Comparison of ENCODE assay signal across 9 cellular contexts in the genomic region with DNA sequence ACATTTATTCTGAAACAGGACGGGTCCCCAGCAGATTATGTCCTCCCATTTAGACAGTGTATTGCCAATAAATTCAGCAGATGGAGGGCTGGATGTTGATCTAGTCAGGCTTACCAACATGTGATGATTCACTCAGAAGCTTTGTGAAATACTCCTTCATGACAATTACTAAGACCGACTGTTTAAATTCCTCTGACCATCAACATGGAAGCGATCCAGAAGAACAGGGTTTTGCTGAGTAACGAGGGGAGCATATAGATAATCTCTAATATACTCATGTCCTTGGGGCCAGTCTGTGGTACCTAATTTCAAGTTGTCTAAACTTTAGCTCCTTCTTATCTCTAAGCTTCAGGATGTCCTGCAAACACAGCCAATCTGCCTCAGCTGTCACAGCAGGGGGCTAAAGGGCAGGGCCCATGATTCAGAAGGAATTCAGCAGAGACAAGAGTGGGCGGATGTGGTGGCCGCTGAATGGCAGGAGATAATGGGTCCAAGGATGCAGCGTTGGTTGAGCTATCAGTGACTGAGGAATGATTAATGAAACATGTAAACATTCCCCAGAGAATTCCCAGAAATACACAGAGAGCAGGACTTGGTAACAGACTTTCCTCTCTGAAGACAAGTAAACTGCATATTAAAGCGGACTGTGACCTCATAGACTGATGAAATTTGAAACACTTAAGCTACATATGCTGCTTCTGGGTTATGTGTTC.
DNase-seq lines count a peak whose midpoint lies in the region; ATAC-seq, FAIRE-seq and TF ChIP-seq lines count a peak whose summit lies in the region.
"Had no signal": no experiment of that assay in that cellular context is flagged by ENCODE, and none has a peak within 500 bp of the region (broad histone marks: within the 10 kb centered on the region; RNA-seq: fewer than 3 reads in every experiment).

No MANE protein-coding gene starts in this region.

- POLR2A ChIA-PET in HEK293T (lab: Yijun Ruan, JAX): no interaction called here

- FAIRE-seq in GM12892 (lab: Jason Lieb, UNC): no peak

- DNase-seq in HEK293T (ENCODE audit: extremely low spot score) (peak; percentile 68), glomerular endothelial cell (ENCODE audit: extremely low read depth, low read depth, low spot score) (peak; percentile 95), retinal pigment epithelial cell (ENCODE audit: low read depth) (peak; percentile 24), cerebellar cortex (ENCODE audit: low spot score) (no peak), GM12892 (ENCODE audit: insufficient read length) (no peak), SHP77 treated with DMSO at 0.1 percent for 48 hours (lab: John Stamatoyannopoulos, UW) (no peak)

- H3K4me3 ChIP-seq in retinal pigment epithelial cell (ENCODE audit: low read length): no peak overlapping the region
- H3K4me3 ChIP-seq: SK-N-MC had no signal

- TF ChIP-seq CTCF in retinal pigment epithelial cell (conservative IDR thresholded peaks at IDR 0.05; ENCODE audit: low read depth, low read length): no peak

- no peak for TF ChIP-seq POLR2A in GM12892 (IDR thresholded peaks at IDR 0.05; ENCODE audit: low read depth, low read length)

- CTCF ChIA-PET in HEK293T (lab: Yijun Ruan, JAX): interaction anchor here (0.5 to 1.0 kb wide), 4 partner anchors 16 to 78 kb away, joined by 3 to 4 read pairs (median 3); no protein-coding TSS in a partner anchor

- ATAC-seq in SK-N-SH treated with all-trans-retinoic acid at 6 μM for 48 hours (peak; percentile 90), HG03025 (IDR thresholded peaks at IDR 0.05; ENCODE audit: low FRiP score, unreplicated experiment) (no peak)

TF ChIP-seq in HEK293T, 16 proteins besides CTCF, POLR2A, EP300 and RAD21:
- TF ChIP-seq, protein P1, sequence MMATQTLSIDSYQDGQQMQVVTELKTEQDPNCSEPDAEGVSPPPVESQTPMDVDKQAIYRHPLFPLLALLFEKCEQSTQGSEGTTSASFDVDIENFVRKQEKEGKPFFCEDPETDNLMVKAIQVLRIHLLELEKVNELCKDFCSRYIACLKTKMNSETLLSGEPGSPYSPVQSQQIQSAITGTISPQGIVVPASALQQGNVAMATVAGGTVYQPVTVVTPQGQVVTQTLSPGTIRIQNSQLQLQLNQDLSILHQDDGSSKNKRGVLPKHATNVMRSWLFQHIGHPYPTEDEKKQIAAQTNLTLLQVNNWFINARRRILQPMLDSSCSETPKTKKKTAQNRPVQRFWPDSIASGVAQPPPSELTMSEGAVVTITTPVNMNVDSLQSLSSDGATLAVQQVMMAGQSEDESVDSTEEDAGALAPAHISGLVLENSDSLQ (IDR thresholded peaks at IDR 0.05): peak; percentile 84
- no peak for TF ChIP-seq FOXM1 (IDR thresholded peaks at IDR 0.05; ENCODE audit: borderline replicate concordance)

TF ChIP-seq in SK-N-SH treated with all-trans-retinoic acid at 6 μM for 48 hours, 23 proteins besides CTCF, POLR2A, EP300 and RAD21:
- peak; percentile 67 for TF ChIP-seq ISL1 (CRISPR knock-in tag; IDR thresholded peaks at IDR 0.05)
- no peak for TF ChIP-seq ZC3H10 (CRISPR knock-in tag; IDR thresholded peaks at IDR 0.05)
- TF ChIP-seq ZFP30 (CRISPR knock-in tag; IDR thresholded peaks at IDR 0.05): no peak
- TF ChIP-seq GLIS3 (CRISPR knock-in tag; IDR thresholded peaks at IDR 0.05): 0 out of 2 replicates have a peak, but pooled peaks have one; percentile 17
- TF ChIP-seq CSDC2 (CRISPR knock-in tag; IDR thresholded peaks at IDR 0.05): no peak
- no peak for TF ChIP-seq TCF4 (CRISPR knock-in tag; IDR thresholded peaks at IDR 0.05; ENCODE audit: borderline replicate concordance)
- TF ChIP-seq PPARA (CRISPR knock-in tag; IDR thresholded peaks at IDR 0.05; ENCODE audit: borderline replicate concordance): no peak
- no peak for TF ChIP-seq ZNF565 (CRISPR knock-in tag; conservative IDR thresholded peaks at IDR 0.05; ENCODE audit: low read depth)
- TF ChIP-seq, protein P2, sequence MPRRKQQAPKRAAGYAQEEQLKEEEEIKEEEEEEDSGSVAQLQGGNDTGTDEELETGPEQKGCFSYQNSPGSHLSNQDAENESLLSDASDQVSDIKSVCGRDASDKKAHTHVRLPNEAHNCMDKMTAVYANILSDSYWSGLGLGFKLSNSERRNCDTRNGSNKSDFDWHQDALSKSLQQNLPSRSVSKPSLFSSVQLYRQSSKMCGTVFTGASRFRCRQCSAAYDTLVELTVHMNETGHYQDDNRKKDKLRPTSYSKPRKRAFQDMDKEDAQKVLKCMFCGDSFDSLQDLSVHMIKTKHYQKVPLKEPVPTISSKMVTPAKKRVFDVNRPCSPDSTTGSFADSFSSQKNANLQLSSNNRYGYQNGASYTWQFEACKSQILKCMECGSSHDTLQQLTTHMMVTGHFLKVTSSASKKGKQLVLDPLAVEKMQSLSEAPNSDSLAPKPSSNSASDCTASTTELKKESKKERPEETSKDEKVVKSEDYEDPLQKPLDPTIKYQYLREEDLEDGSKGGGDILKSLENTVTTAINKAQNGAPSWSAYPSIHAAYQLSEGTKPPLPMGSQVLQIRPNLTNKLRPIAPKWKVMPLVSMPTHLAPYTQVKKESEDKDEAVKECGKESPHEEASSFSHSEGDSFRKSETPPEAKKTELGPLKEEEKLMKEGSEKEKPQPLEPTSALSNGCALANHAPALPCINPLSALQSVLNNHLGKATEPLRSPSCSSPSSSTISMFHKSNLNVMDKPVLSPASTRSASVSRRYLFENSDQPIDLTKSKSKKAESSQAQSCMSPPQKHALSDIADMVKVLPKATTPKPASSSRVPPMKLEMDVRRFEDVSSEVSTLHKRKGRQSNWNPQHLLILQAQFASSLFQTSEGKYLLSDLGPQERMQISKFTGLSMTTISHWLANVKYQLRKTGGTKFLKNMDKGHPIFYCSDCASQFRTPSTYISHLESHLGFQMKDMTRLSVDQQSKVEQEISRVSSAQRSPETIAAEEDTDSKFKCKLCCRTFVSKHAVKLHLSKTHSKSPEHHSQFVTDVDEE (CRISPR knock-in tag; IDR thresholded peaks at IDR 0.05): no peak; the same call in 1 of the 2 replicates
- no peak for TF ChIP-seq BACH2 (CRISPR knock-in tag; IDR thresholded peaks at IDR 0.05; ENCODE audit: borderline replicate concordance)
- TF ChIP-seq, protein P3, sequence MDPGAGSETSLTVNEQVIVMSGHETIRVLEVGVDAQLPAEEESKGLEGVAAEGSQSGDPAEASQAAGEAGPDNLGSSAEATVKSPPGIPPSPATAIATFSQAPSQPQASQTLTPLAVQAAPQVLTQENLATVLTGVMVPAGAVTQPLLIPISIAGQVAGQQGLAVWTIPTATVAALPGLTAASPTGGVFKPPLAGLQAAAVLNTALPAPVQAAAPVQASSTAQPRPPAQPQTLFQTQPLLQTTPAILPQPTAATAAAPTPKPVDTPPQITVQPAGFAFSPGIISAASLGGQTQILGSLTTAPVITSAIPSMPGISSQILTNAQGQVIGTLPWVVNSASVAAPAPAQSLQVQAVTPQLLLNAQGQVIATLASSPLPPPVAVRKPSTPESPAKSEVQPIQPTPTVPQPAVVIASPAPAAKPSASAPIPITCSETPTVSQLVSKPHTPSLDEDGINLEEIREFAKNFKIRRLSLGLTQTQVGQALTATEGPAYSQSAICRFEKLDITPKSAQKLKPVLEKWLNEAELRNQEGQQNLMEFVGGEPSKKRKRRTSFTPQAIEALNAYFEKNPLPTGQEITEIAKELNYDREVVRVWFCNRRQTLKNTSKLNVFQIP (CRISPR knock-in tag; IDR thresholded peaks at IDR 0.05; ENCODE audit: borderline replicate concordance, low read depth): peak; percentile 43; the same call in 1 of the 2 replicates
- TF ChIP-seq PATZ1 (CRISPR knock-in tag; IDR thresholded peaks at IDR 0.05; ENCODE audit: borderline replicate concordance): peak; percentile 33; the same call in 1 of the 2 replicates
- TF ChIP-seq, protein P4, sequence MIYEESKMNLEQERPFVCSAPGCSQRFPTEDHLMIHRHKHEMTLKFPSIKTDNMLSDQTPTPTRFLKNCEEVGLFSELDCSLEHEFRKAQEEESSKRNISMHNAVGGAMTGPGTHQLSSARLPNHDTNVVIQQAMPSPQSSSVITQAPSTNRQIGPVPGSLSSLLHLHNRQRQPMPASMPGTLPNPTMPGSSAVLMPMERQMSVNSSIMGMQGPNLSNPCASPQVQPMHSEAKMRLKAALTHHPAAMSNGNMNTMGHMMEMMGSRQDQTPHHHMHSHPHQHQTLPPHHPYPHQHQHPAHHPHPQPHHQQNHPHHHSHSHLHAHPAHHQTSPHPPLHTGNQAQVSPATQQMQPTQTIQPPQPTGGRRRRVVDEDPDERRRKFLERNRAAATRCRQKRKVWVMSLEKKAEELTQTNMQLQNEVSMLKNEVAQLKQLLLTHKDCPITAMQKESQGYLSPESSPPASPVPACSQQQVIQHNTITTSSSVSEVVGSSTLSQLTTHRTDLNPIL (CRISPR knock-in tag; IDR thresholded peaks at IDR 0.05; ENCODE audit: low read depth): peak; percentile 56; the same call in 1 of the 2 replicates
- TF ChIP-seq ZNF8 (CRISPR knock-in tag; IDR thresholded peaks at IDR 0.05): no peak; the same call in 1 of the 2 replicates
- TF ChIP-seq ZFP3 (CRISPR knock-in tag; IDR thresholded peaks at IDR 0.05): peak; percentile 89
TF ChIP-seq in SK-N-SH treated with all-trans-retinoic acid at 6 μM for 48 hours: peak in this region for 6.

Comparison
In these comparisons a context has a peak if more than half of its experiments do, and no peak if none do; other contexts are left out.
1. DNase-seq: peak in HEK293T (single experiment), glomerular endothelial cell (single experiment) and retinal pigment epithelial cell (single experiment); none in cerebellar cortex (single experiment), GM12892 (single experiment) and SHP77 treated with DMSO at 0.1 percent for 48 hours (single experiment).